In the genomic region with DNA sequence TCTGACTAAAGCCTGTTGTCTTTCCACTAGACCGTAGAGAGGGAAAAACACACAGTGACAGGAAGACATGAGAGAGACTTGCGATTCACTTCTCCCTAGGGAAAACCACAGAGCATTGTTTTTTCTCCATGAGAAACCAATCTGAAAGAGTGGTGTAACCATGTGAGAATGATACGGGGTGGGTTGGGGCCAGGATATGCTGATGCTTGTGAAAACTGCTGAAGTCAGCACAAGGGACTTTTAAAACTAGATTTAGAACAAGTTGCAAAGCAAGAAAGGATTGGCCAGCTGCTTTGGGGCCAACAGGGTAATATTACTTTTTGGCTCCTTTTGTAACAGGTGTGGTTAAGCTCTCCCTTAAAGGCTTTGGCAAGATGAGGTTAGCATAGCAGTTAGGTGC, we compare ENCODE assay signal across 29 cellular contexts.
A peak's percentile ranks its signal among the peaks of the same experiment; 100 is the strongest.
DNase-seq lines count a peak whose midpoint lies in the region; ATAC-seq, FAIRE-seq and TF ChIP-seq lines count a peak whose summit lies in the region.
"Had no signal": no experiment of that assay in that cellular context is flagged by ENCODE, and none has a peak within 500 bp of the region (broad histone marks: within the 10 kb centered on the region; RNA-seq: fewer than 3 reads in every experiment).

No MANE protein-coding gene starts in this region.

- POLR2A ChIA-PET in HepG2 (lab: Yijun Ruan, JAX) = no interaction called here
- POLR2A ChIA-PET in WTC11 (lab: Charles Lee) = no interaction called here

- TF ChIP-seq POLR2A in HepG2 (IDR thresholded peaks at IDR 0.05; ENCODE audit: insufficient read depth in 1 of 2, low read depth in 2 of 2, low read length in 2 of 2) (no peak), right lobe of liver (IDR thresholded peaks at IDR 0.05) (no peak)

- DNase-seq in HepG2 (ENCODE audit: low spot score) = no peak
- DNase-seq in right lobe of liver = no peak
- DNase-seq in WTC11 (ENCODE audit: low spot score) = no peak
- DNase-seq in kidney glomerular epithelial cell (lab: John Stamatoyannopoulos, UW) = peak; percentile 46
- DNase-seq in right atrium auricular region (ENCODE audit: low spot score) = no peak
- DNase-seq in GM03348 (ENCODE audit: low spot score) = no peak
- DNase-seq in effector memory CD4-positive, alpha-beta T cell = no peak
- DNase-seq: ACHN; activated CD4-positive, alpha-beta T cell treated with anti-CD3 and anti-CD28 coated beads, Interleukin-2, amount 10 ng/mL, durations not matched to agents 7 days and 5 days; activated CD8-positive, alpha-beta memory T cell treated with anti-CD3 and anti-CD28 coated beads, Interleukin-2, amount 10 ng/mL, durations not matched to agents 7 days and 5 days; activated naive CD4-positive, alpha-beta T cell treated with anti-CD3 and anti-CD28 coated beads, Interleukin-2, amount 50 U/mL, for 16 hours; C1 segment of cervical spinal cord; Calu3; cortex of kidney; kidney; mucosa of descending colon; NCI-H1105; NCI-H1930; NCI-H345; NCI-H774; small intestine; stimulated activated CD4-positive, alpha-beta T cell treated with anti-CD3 and anti-CD28 coated beads, Interleukin-1b, Interleukin-23, amount 100 ng/mL, for 48 hours; upper lobe of left lung; WERI-Rb-1 had no signal

- H3K4me2 ChIP-seq in HepG2 (ENCODE audit: low read depth, low read length) = no peak overlapping the region
- H3K4me2 ChIP-seq: neural progenitor cell had no signal

- H3K36me3 ChIP-seq in HepG2 (replicated peaks in 1 of 2; ENCODE audit: control insufficient read depth in 1 of 2, insufficient read depth in 2 of 2, low read length in 2 of 2) (no peaks in the 10 kb centered on the region), right lobe of liver (no peaks in the 10 kb centered on the region), right atrium auricular region (no peaks in the 10 kb centered on the region)
- H3K36me3 ChIP-seq in effector memory CD4-positive, alpha-beta T cell (ENCODE audit: control insufficient read depth, insufficient read depth, low read length) = no peaks in the 10 kb centered on the region
- H3K36me3 ChIP-seq: neural progenitor cell, upper lobe of left lung, WERI-Rb-1 had no signal

- no peaks in the 10 kb centered on the region for H3K9me3 ChIP-seq in HepG2 (ENCODE audit: low read length)
- H3K9me3 ChIP-seq in right lobe of liver = no peaks in the 10 kb centered on the region
- H3K9me3 ChIP-seq in right atrium auricular region = no peaks in the 10 kb centered on the region
- H3K9me3 ChIP-seq in effector memory CD4-positive, alpha-beta T cell (ENCODE audit: control insufficient read depth, low read length) = no peaks in the 10 kb centered on the region
- H3K9me3 ChIP-seq: mucosa of descending colon, upper lobe of left lung had no signal

- no peak overlapping the region for H3K4me3 Mint-ChIP-seq in WTC11
- H3K4me3 Mint-ChIP-seq: activated CD4-positive, alpha-beta T cell treated with anti-CD3 and anti-CD28 coated beads, Interleukin-2, amount 10 ng/mL, durations not matched to agents 7 days and 5 days; activated CD8-positive, alpha-beta memory T cell treated with anti-CD3 and anti-CD28 coated beads, Interleukin-2, amount 10 ng/mL, durations not matched to agents 7 days and 5 days; activated T-helper 1 cell treated with anti-CD3 and anti-CD28 coated beads, Interleukin-12 subunit alpha, Interleukin-12 subunit beta, Interleukin-2, Interleukin-4 antibody, amounts not matched to agents 30 ng/mL and 10 ng/mL and 1 ng/mL, durations not matched to agents 14 hours and 24 hours and 36 hours; neural progenitor cell had no signal

- H3K27ac ChIP-seq in HepG2 (ENCODE audit: extremely low read length, insufficient read depth, low read length) (no peak overlapping the region), right lobe of liver (no peak overlapping the region), right atrium auricular region (no peak overlapping the region)
- H3K27ac ChIP-seq in effector memory CD4-positive, alpha-beta T cell (ENCODE audit: insufficient read depth, low read length, poor library complexity, severe bottlenecking) = no peak overlapping the region
- H3K27ac ChIP-seq: neural progenitor cell, upper lobe of left lung, WERI-Rb-1 had no signal

- H4K20me1 ChIP-seq in HepG2 (ENCODE audit: insufficient read depth, low read length) = no peaks in the 10 kb centered on the region

- H3K4me1 ChIP-seq in HepG2 (ENCODE audit: insufficient read depth, low read length) (no peaks in the 10 kb centered on the region), right lobe of liver (no peaks in the 10 kb centered on the region), right atrium auricular region (no peaks in the 10 kb centered on the region)
- no peaks in the 10 kb centered on the region for H3K4me1 ChIP-seq in effector memory CD4-positive, alpha-beta T cell (ENCODE audit: control insufficient read depth, insufficient read depth, low read length, poor library complexity, severe bottlenecking)
- H3K4me1 ChIP-seq: upper lobe of left lung had no signal

- no peak for FAIRE-seq in HepG2 (lab: Jason Lieb, UNC)
- FAIRE-seq: endometrium, kidney, small intestine had no signal

- ATAC-seq in HepG2 (no peak), right lobe of liver (no peak), WTC11 (no peak), HG02938 (IDR thresholded peaks at IDR 0.05; ENCODE audit: unreplicated experiment) (no peak)
- ATAC-seq: activated CD8-positive, alpha-beta memory T cell treated with anti-CD3 and anti-CD28 coated beads, Interleukin-2, amount 10 ng/mL, durations not matched to agents 7 days and 5 days; mucosa of descending colon had no signal

- no peaks in the 10 kb centered on the region for H3K27me3 ChIP-seq in HepG2 (ENCODE audit: control insufficient read depth in 1 of 2, insufficient read depth in 2 of 2, low read length in 2 of 2)
- H3K27me3 ChIP-seq in right lobe of liver = no peaks in the 10 kb centered on the region
- H3K27me3 ChIP-seq in right atrium auricular region = no peaks in the 10 kb centered on the region
- H3K27me3 ChIP-seq in effector memory CD4-positive, alpha-beta T cell (replicated peaks; ENCODE audit: control insufficient read depth, insufficient read depth, low read length, poor library complexity, severe bottlenecking) = no peaks in the 10 kb centered on the region
- H3K27me3 ChIP-seq: neural progenitor cell, upper lobe of left lung had no signal

- BruUV-seq in HepG2 (replicated peaks; lab: Mats Ljungman, UMichigan) = no TSS peak

- H3K79me2 ChIP-seq in HepG2 (ENCODE audit: insufficient read depth, low read length) = no peaks in the 10 kb centered on the region

- no peak overlapping the region for H2AFZ ChIP-seq in HepG2 (ENCODE audit: low read length)
- H2AFZ ChIP-seq: neural progenitor cell had no signal

- intact Hi-C loops in HepG2 (cut with micrococcal nuclease; ENCODE audit: unreplicated experiment) = no loop called here
- intact Hi-C loops in right lobe of liver (cut with DNase I) = no loop called here

- H3K4me3 ChIP-seq in HepG2 (replicated peaks in 1 of 3; ENCODE audit: insufficient read depth in 1 of 3, low read depth in 2 of 3, low read length in 3 of 3) (no peak overlapping the region), right lobe of liver (no peak overlapping the region), right atrium auricular region (no peak overlapping the region)
- H3K4me3 ChIP-seq in effector memory CD4-positive, alpha-beta T cell (ENCODE audit: insufficient read depth, low read depth, low read length, poor library complexity, severe bottlenecking) = no peak overlapping the region
- H3K4me3 ChIP-seq: lung, mucosa of descending colon, neural progenitor cell, upper lobe of left lung had no signal

- peak overlapping the region; percentile 73; the same call in 1 of the 2 replicates for H3K27ac Mint-ChIP-seq in WTC11
- H3K27ac Mint-ChIP-seq: activated CD4-positive, alpha-beta T cell treated with anti-CD3 and anti-CD28 coated beads, Interleukin-2, amount 10 ng/mL, durations not matched to agents 7 days and 5 days; activated CD8-positive, alpha-beta memory T cell treated with anti-CD3 and anti-CD28 coated beads, Interleukin-2, amount 10 ng/mL, durations not matched to agents 7 days and 5 days; activated T-helper 1 cell treated with anti-CD3 and anti-CD28 coated beads, Interleukin-12 subunit alpha, Interleukin-12 subunit beta, Interleukin-2, Interleukin-4 antibody, amounts not matched to agents 30 ng/mL and 10 ng/mL and 1 ng/mL, durations not matched to agents 14 hours and 24 hours and 36 hours; neural progenitor cell had no signal

- TF ChIP-seq EP300 in HepG2 (IDR thresholded peaks at IDR 0.05; ENCODE audit: low read depth in 2 of 2, low read length in 2 of 2) (no peak), HepG2 (CRISPR knock-in tag; IDR thresholded peaks at IDR 0.05; ENCODE audit: borderline replicate concordance) (no peak)

- peaks cover 42% of the 10 kb centered on the region for H3K4me1 Mint-ChIP-seq in WTC11
- H3K4me1 Mint-ChIP-seq: activated CD4-positive, alpha-beta T cell treated with anti-CD3 and anti-CD28 coated beads, Interleukin-2, amount 10 ng/mL, durations not matched to agents 7 days and 5 days; activated CD8-positive, alpha-beta memory T cell treated with anti-CD3 and anti-CD28 coated beads, Interleukin-2, amount 10 ng/mL, durations not matched to agents 7 days and 5 days had no signal

- no peak for TF ChIP-seq RAD21 in HepG2 (CRISPR knock-in tag; IDR thresholded peaks at IDR 0.05)

- TF ChIP-seq CTCF in HepG2 (CRISPR knock-in tag; IDR thresholded peaks at IDR 0.05) = no peak
- no peak for TF ChIP-seq CTCF in right lobe of liver (IDR thresholded peaks at IDR 0.05)
- TF ChIP-seq CTCF in WTC11 (IDR thresholded peaks at IDR 0.05) = no peak
- no peak for TF ChIP-seq CTCF in right atrium auricular region (IDR thresholded peaks at IDR 0.05)

- 21% methylated on average over 3 of the region's 3 CpGs for WGBS in HepG2 (ENCODE audit: low lambda C conversion rate)
- WGBS in right lobe of liver (ENCODE audit: insufficient coverage, low coverage, low lambda C conversion rate, missing lambda C conversion rate) = 30% methylated on average over 3 of the region's 3 CpGs

- CTCF ChIA-PET in HepG2 (lab: Yijun Ruan, JAX; ENCODE audit: low intra/inter-chr PET ratio, low total read pairs) = no interaction called here
- CTCF ChIA-PET in WTC11 (lab: Charles Lee) = no interaction called here

- peaks cover 5% of the 10 kb centered on the region; the same call in 1 of the 2 replicates for H3K9me3 Mint-ChIP-seq in WTC11
- H3K9me3 Mint-ChIP-seq: activated CD4-positive, alpha-beta T cell treated with anti-CD3 and anti-CD28 coated beads, Interleukin-2, amount 10 ng/mL, durations not matched to agents 7 days and 5 days; activated T-helper 1 cell treated with anti-CD3 and anti-CD28 coated beads, Interleukin-12 subunit alpha, Interleukin-12 subunit beta, Interleukin-2, Interleukin-4 antibody, amounts not matched to agents 30 ng/mL and 10 ng/mL and 1 ng/mL, durations not matched to agents 14 hours and 24 hours and 36 hours had no signal

- in situ Hi-C loops in HepG2 (cut with HindIII; ENCODE audit: extremely low pct_ligation_motif_present, low pct_unique_long_range_greater_than_20kb) = no loop called here

- no peak overlapping the region for H3K9ac ChIP-seq in HepG2 (ENCODE audit: insufficient read depth, low read depth, low read length)
- H3K9ac ChIP-seq: neural progenitor cell had no signal

- no peaks in the 10 kb centered on the region for H3K27me3 Mint-ChIP-seq in WTC11 (ENCODE audit: low read depth)

- no peaks in the 10 kb centered on the region for H3K36me3 Mint-ChIP-seq in WTC11
- H3K36me3 Mint-ChIP-seq: activated CD8-positive, alpha-beta memory T cell treated with anti-CD3 and anti-CD28 coated beads, Interleukin-2, amount 10 ng/mL, durations not matched to agents 7 days and 5 days; neural progenitor cell had no signal
